Comparison of ENCODE assay signal across 2 cellular contexts in genomic region chr1:190808035-190808434, GRCh38.
TF ChIP-seq lines count a peak whose summit lies in the region.

No MANE protein-coding gene starts in this region.

TF ChIP-seq in IMR-90, 13 proteins besides CTCF, POLR2A, EP300 and RAD21 (continued from another document):
- TF ChIP-seq NFE2L2 (IDR thresholded peaks at IDR 0.05; ENCODE audit: low read depth, low read length): no peak

TF ChIP-seq in K562, 482 proteins besides CTCF, POLR2A, EP300 and RAD21 (continued from another document):
- peak; percentile 67; the same call in 1 of the 2 replicates for TF ChIP-seq ATF3 (IDR thresholded peaks at IDR 0.05)
- no peak for TF ChIP-seq ATF3 (CRISPR knock-in tag; conservative IDR thresholded peaks at IDR 0.05)
- TF ChIP-seq ATF4 (CRISPR knock-in tag; IDR thresholded peaks at IDR 0.05): peak; percentile 37; the same call in 1 of the 2 replicates
- peak; percentile 63 for TF ChIP-seq CEBPB (tag; IDR thresholded peaks at IDR 0.05)
- TF ChIP-seq IRF9 (tag; IDR thresholded peaks at IDR 0.05): 0 out of 2 replicates have a peak, but pooled peaks have one; percentile 27
- TF ChIP-seq COPS2 (conservative IDR thresholded peaks at IDR 0.05): no peak
- TF ChIP-seq CEBPG (CRISPR knock-in tag; IDR thresholded peaks at IDR 0.05): no peak
- TF ChIP-seq CEBPG (tag; conservative IDR thresholded peaks at IDR 0.05 in 1 of 2, IDR thresholded peaks at IDR 0.05 in 1 of 2): peak in 1 of 2 experiments; percentile 93; a peak in 2 of 4 replicates
- peak; percentile 54; the same call in 1 of the 2 replicates for TF ChIP-seq ZSCAN32 (CRISPR knock-in tag; IDR thresholded peaks at IDR 0.05)
TF ChIP-seq in K562: peak in this region for 6.
